7 cellular contexts compared by ENCODE assay signal in genomic region chr10:114304017-114304565, GRCh38.
A peak's percentile ranks its signal among the peaks of the same experiment; 100 is the strongest.
DNase-seq lines count a peak whose midpoint lies in the region; ATAC-seq and TF ChIP-seq lines count a peak whose summit lies in the region.

No MANE protein-coding gene starts in this region.

- TF ChIP-seq CTCF in body of pancreas (IDR thresholded peaks at IDR 0.05) (peak; percentile 32 to 83 (median 78)), gastrocnemius medialis (IDR thresholded peaks at IDR 0.05 in 4 of 5, conservative IDR thresholded peaks at IDR 0.05 in 1 of 5) (peak; percentile 59 to 77 (median 72))

- H3K36me3 ChIP-seq in body of pancreas (replicated peaks in 1 of 2; ENCODE audit: insufficient read depth in 1 of 2, low read depth in 2 of 2) (no peaks in the 10 kb centered on the region), gastrocnemius medialis (no peaks in the 10 kb centered on the region)

- intact Hi-C loops in body of pancreas (cut with DNase I), result loop anchor here (10.0 kb wide), 2 partner anchors 241 to 481 kb away; no protein-coding TSS in a partner anchor
- intact Hi-C loops in gastrocnemius medialis (cut with DNase I; ENCODE audit: low total_unique reads), result loop anchor here (1.0 to 10.0 kb wide), 4 partner anchors 101 to 482 kb away; partner anchors contain the start of gene AFAP1L2

- DNase-seq in NCI-H1694 (lab: John Stamatoyannopoulos, UW), result peak; percentile 39
- DNase-seq in T1000 (lab: John Stamatoyannopoulos, UW), result peak; percentile 59
- peak; percentile 79 to 88 (median 85) for DNase-seq in body of pancreas
- DNase-seq in gastrocnemius medialis, result peak; percentile 41 to 68

- H3K9me3 ChIP-seq in body of pancreas (no peaks in the 10 kb centered on the region), gastrocnemius medialis (no peaks in the 10 kb centered on the region)

- H3K27ac ChIP-seq in body of pancreas (peak overlapping the region in 2 of 4 donors; percentile 15 to 28), gastrocnemius medialis (peak overlapping the region in 2 of 4 donors; percentile 2 to 40)

- H3K4me1 ChIP-seq in body of pancreas, result peaks cover 10% of the 10 kb centered on the region
- peaks cover 8 to 13% of the 10 kb centered on the region in 2 donors for H3K4me1 ChIP-seq in gastrocnemius medialis

- TF ChIP-seq POLR2A in body of pancreas (IDR thresholded peaks at IDR 0.05) (no peak), gastrocnemius medialis (IDR thresholded peaks at IDR 0.05) (no peak)

- ATAC-seq in GM18498 (IDR thresholded peaks at IDR 0.05; ENCODE audit: unreplicated experiment) (peak; percentile 85), HG02870 (IDR thresholded peaks at IDR 0.05; ENCODE audit: unreplicated experiment) (peak; percentile 73), body of pancreas (peak; percentile 87), gastrocnemius medialis (peak; percentile 87 to 94)

- H3K27me3 ChIP-seq in body of pancreas (no peaks in the 10 kb centered on the region), gastrocnemius medialis (no peaks in the 10 kb centered on the region)

- no peak overlapping the region for H3K4me3 ChIP-seq in body of pancreas
- peak overlapping the region; percentile 66 for H3K4me3 ChIP-seq in iPS-11a (ENCODE audit: low read depth, low read length)
- peak overlapping the region; percentile 14 to 47 (median 40) for H3K4me3 ChIP-seq in gastrocnemius medialis

- 1 to 8% methylated on average over 14 of the region's 14 CpGs for WGBS in body of pancreas, 2 donors

- in situ Hi-C loops in gastrocnemius medialis (cut with MboI; ENCODE audit: low sequenced_read_pairs in 4 of 4), result loop anchor here in 3 of 4 donors (10.0 to 25.0 kb wide), 7 partner anchors 131 to 833 kb away; partner anchors contain the start of gene FHIP2A (in 1 of the 3)

Comparison
In these comparisons a context has a peak if more than half of its experiments do, and no peak if none do; other contexts are left out.
1. H3K4me3 ChIP-seq: peak in iPS-11a (single experiment) and gastrocnemius medialis (4 of 4); none in body of pancreas (0 of 2).
2. Peak in every context shown above with its lines, with median percentiles within 50 percentile points of each other: ATAC-seq and DNase-seq.